Comparison of ENCODE assay signal across 19 cellular contexts in genomic region chr12:10174986-10175614, GRCh38. TPM values are rescaled to one million over a fixed set of nuclear protein-coding genes. Genes with fewer than 3 reads are reported as not detected.
A peak's percentile ranks its signal among the peaks of the same experiment; 100 is the strongest.
DNase-seq lines count a peak whose midpoint lies in the region; FAIRE-seq and TF ChIP-seq lines count a peak whose summit lies in the region.
"Had no signal": no experiment of that assay in that cellular context is flagged by ENCODE, and none has a peak within 500 bp of the region (broad histone marks: within the 10 kb centered on the region; RNA-seq: fewer than 3 reads in every experiment).

No MANE protein-coding gene starts in this region.

- BruUV-seq in mammary epithelial cell (replicated peaks; lab: Mats Ljungman, UMichigan) (no TSS peak), MCF 10A (replicated peaks; lab: Mats Ljungman, UMichigan) (no TSS peak)

- H3K9ac ChIP-seq in mammary epithelial cell (ENCODE audit: insufficient read depth, low read length): no peak overlapping the region
- H3K9ac ChIP-seq: BLaER1 had no signal

- peak overlapping the region; percentile 66 for H3K4me2 ChIP-seq in mammary epithelial cell (ENCODE audit: insufficient read depth, low read depth, low read length)
- H3K4me2 ChIP-seq: BLaER1, GM23338 had no signal

- dilution Hi-C loops in mammary epithelial cell (cut with HindIII; ENCODE audit: low sequenced_read_pairs): no loop called here

- in situ Hi-C loops in mammary epithelial cell (cut with MboI; ENCODE audit: low sequenced_read_pairs in 2 of 2) (no loop called here), G401 (cut with HindIII; ENCODE audit: low sequenced_read_pairs) (no loop called here)

- H3K27me3 ChIP-seq in mammary epithelial cell (ENCODE audit: insufficient read depth, low read length): no peaks in the 10 kb centered on the region
- no peaks in the 10 kb centered on the region for H3K27me3 ChIP-seq in esophagus squamous epithelium
- H3K27me3 ChIP-seq: BLaER1 had no signal

- peaks cover 37% of the 10 kb centered on the region for H3K4me1 ChIP-seq in mammary epithelial cell (ENCODE audit: insufficient read depth, low read length)
- H3K4me1 ChIP-seq in esophagus squamous epithelium: peaks cover 4 to 40% (median 17%) of the 10 kb centered on the region in 3 donors
- H3K4me1 ChIP-seq: BLaER1 had no signal

- H3K4me3 Mint-ChIP-seq in MCF 10A (ENCODE audit: unreplicated experiment) (no peak overlapping the region), mesothelial cell of epicardium (no peak overlapping the region)
- H3K4me3 Mint-ChIP-seq: CD4-positive, CD25-positive, alpha-beta regulatory T cell; GM23338 had no signal

- H3K36me3 ChIP-seq in mammary epithelial cell (ENCODE audit: insufficient read depth, low read length) (no peaks in the 10 kb centered on the region), esophagus squamous epithelium (no peaks in the 10 kb centered on the region)
- H3K36me3 ChIP-seq: BLaER1 had no signal

- WGBS in mammary epithelial cell (ENCODE audit: low coverage, missing lambda C conversion rate): 72% methylated on average over 2 of the region's 2 CpGs
- 54 to 72% methylated on average over 2 of the region's 2 CpGs for WGBS in esophagus squamous epithelium, 2 donors

- POLR2A ChIA-PET in MCF 10A (lab: Yijun Ruan, JAX): interaction anchor here (1.3 to 2.1 kb wide), 3 partner anchors 9 to 22 kb away, joined by 4 to 16 read pairs (median 14); no protein-coding TSS in a partner anchor

- H3K9me3 ChIP-seq in mammary epithelial cell (replicated peaks; ENCODE audit: insufficient read depth, low read length) (no peaks in the 10 kb centered on the region), esophagus squamous epithelium (no peaks in the 10 kb centered on the region)
- H3K9me3 ChIP-seq: BLaER1 had no signal

- FAIRE-seq in urothelium cell line (lab: Jason Lieb, UNC): peak; percentile 20
- FAIRE-seq: GM12878 had no signal

- peak; percentile 84 for DNase-seq in mammary epithelial cell
- DNase-seq in MCF 10A (ENCODE audit: unreplicated experiment): no peak
- no peak for DNase-seq in esophagus squamous epithelium (lab: John Stamatoyannopoulos, UW)
- DNase-seq in mesothelial cell of epicardium (ENCODE audit: low spot score in 2 of 2, unreplicated experiment in 2 of 2): no peak
- DNase-seq in urothelium cell line (ENCODE audit: low spot score): no peak
- no peak for DNase-seq in midbrain (lab: John Stamatoyannopoulos, UW)
- no peak for DNase-seq in G401 (ENCODE audit: low spot score)
- no peak for DNase-seq in NCI-H345 (lab: John Stamatoyannopoulos, UW)
- DNase-seq: AML-193; Calu3; CD4-positive, CD25-positive, alpha-beta regulatory T cell; DMS 273 treated with DMSO at 0.1 percent for 48 hours; H7 had no signal

- H3K27me3 Mint-ChIP-seq in MCF 10A (ENCODE audit: insufficient read depth, unreplicated experiment) (no peaks in the 10 kb centered on the region), mesothelial cell of epicardium (ENCODE audit: low read depth) (no peaks in the 10 kb centered on the region)

- no peaks in the 10 kb centered on the region for H3K9me3 Mint-ChIP-seq in MCF 10A (ENCODE audit: unreplicated experiment)
- H3K9me3 Mint-ChIP-seq in mesothelial cell of epicardium: no peaks in the 10 kb centered on the region
- H3K9me3 Mint-ChIP-seq: CD4-positive, CD25-positive, alpha-beta regulatory T cell; GM23338 had no signal

- H3K79me2 ChIP-seq in mammary epithelial cell (ENCODE audit: insufficient read depth, low read length): no peaks in the 10 kb centered on the region

- H2AFZ ChIP-seq in mammary epithelial cell (ENCODE audit: low read depth, low read length): peak overlapping the region; percentile 28
- H2AFZ ChIP-seq: GM23338 had no signal

- no peak overlapping the region for H3K4me3 ChIP-seq in mammary epithelial cell (replicated peaks in 1 of 3; ENCODE audit: insufficient read depth in 1 of 3, low read depth in 2 of 3, low read length in 3 of 3)
- H3K4me3 ChIP-seq in esophagus squamous epithelium: no peak overlapping the region
- H3K4me3 ChIP-seq: BLaER1, GM12878, GM23338 had no signal

- CTCF ChIA-PET in mammary epithelial cell (lab: Charles Lee; ENCODE audit: low non-redundant PET): interaction anchor here (1.3 kb wide), 1 partner anchor 22 kb away, joined by 13 read pairs; no protein-coding TSS in a partner anchor
- CTCF ChIA-PET in MCF 10A (lab: Yijun Ruan, JAX): interaction anchor here (1.0 to 3.6 kb wide), 7 partner anchors 17 to 425 kb away, joined by 3 to 31 read pairs (median 5); partner anchors contain the start of gene CLEC7A

- H4K20me1 ChIP-seq in mammary epithelial cell (ENCODE audit: insufficient read depth, low read length): no peaks in the 10 kb centered on the region
- H4K20me1 ChIP-seq: BLaER1 had no signal

- TF ChIP-seq POLR2A in esophagus squamous epithelium (IDR thresholded peaks at IDR 0.05): no peak

- peak overlapping the region; percentile 92 for H3K27ac ChIP-seq in mammary epithelial cell (ENCODE audit: insufficient read depth, low read depth, low read length)
- H3K27ac ChIP-seq in esophagus squamous epithelium: peak overlapping the region in 3 of 4 donors; percentile 76 to 87 (median 77)
- H3K27ac ChIP-seq: 22Rv1, BLaER1 had no signal

- TF ChIP-seq CTCF in mammary epithelial cell (conservative IDR thresholded peaks at IDR 0.05 in 1 of 2, IDR thresholded peaks at IDR 0.05 in 1 of 2; ENCODE audit: extremely low read depth in 1 of 2, insufficient read depth in 1 of 2, low read depth in 1 of 2, low read length in 2 of 2) (no peak), MCF 10A (IDR thresholded peaks at IDR 0.05; ENCODE audit: unreplicated experiment) (no peak), esophagus squamous epithelium (IDR thresholded peaks at IDR 0.05) (no peak), mesothelial cell of epicardium (IDR thresholded peaks at IDR 0.05; ENCODE audit: unreplicated experiment) (no peak)

- intact Hi-C loops in mammary epithelial cell (cut with micrococcal nuclease): no loop called here
- intact Hi-C loops in MCF 10A (cut with micrococcal nuclease): no loop called here
- intact Hi-C loops in esophagus squamous epithelium (cut with DNase I): no loop called here

- H3K36me3 Mint-ChIP-seq in MCF 10A (ENCODE audit: insufficient read depth, unreplicated experiment) (no peaks in the 10 kb centered on the region), mesothelial cell of epicardium (no peaks in the 10 kb centered on the region)
- H3K36me3 Mint-ChIP-seq: CD4-positive, CD25-positive, alpha-beta regulatory T cell had no signal

- H3K27ac Mint-ChIP-seq in MCF 10A (ENCODE audit: low read depth, unreplicated experiment) (no peak overlapping the region), mesothelial cell of epicardium (peak overlapping the region; percentile 75)
- H3K27ac Mint-ChIP-seq: CD4-positive, CD25-positive, alpha-beta regulatory T cell; GM23338 had no signal

- H3K4me1 Mint-ChIP-seq in MCF 10A (ENCODE audit: insufficient read depth, unreplicated experiment): peaks cover 22% of the 10 kb centered on the region
- H3K4me1 Mint-ChIP-seq in mesothelial cell of epicardium: peaks cover 35% of the 10 kb centered on the region
- H3K4me1 Mint-ChIP-seq: CD4-positive, CD25-positive, alpha-beta regulatory T cell had no signal

RNA-seq across cellular contexts. Expression of gene OLR1, which starts 3.2 kb away (rescaled TPM):
- under 1 TPM in 1 of 2 donors, not detected in 1; 0.17 TPM for total RNA-seq in mammary epithelial cell
- polyA plus RNA-seq in mammary epithelial cell: 0.10 TPM
- not detected for polyA minus RNA-seq in mammary epithelial cell
- total RNA-seq in MCF 10A (2022): 0.25 TPM in 1 of 2 replicates, not detected in the other
- 1 to 10 TPM in 1 of 4 donors, not detected in 3; 2.7 TPM for total RNA-seq in esophagus squamous epithelium
- 1.3 to 1.7 TPM (median 1.4 TPM) in 3 replicates for total RNA-seq in mesothelial cell of epicardium
- 0.37 and 4.3 TPM in 2 replicates for total RNA-seq in G401 (2014; rRNA removed; shearing (Covaris generic))
- total RNA-seq: A673; Calu3; CD4-positive, CD25-positive, alpha-beta regulatory T cell; GM23338; H7 had no signal
- polyA plus RNA-seq: CD4-positive, CD25-positive, alpha-beta regulatory T cell; GM12878; GM23338 had no signal

RNA-seq across cellular contexts. Expression of gene TMEM52B, which starts 3.7 kb away (rescaled TPM):
- total RNA-seq in mammary epithelial cell: not detected
- not detected for polyA plus RNA-seq in mammary epithelial cell
- not detected for polyA minus RNA-seq in mammary epithelial cell
- not detected in 2 replicates for total RNA-seq in MCF 10A (2022)
- total RNA-seq in esophagus squamous epithelium: not detected
- total RNA-seq in mesothelial cell of epicardium: 0.97 to 1.6 TPM (median 1.1 TPM) in 3 replicates
- 0.68 TPM in 1 of 2 replicates, not detected in the other for total RNA-seq in G401 (2014; rRNA removed; shearing (Covaris generic))
- total RNA-seq: A673; Calu3; CD4-positive, CD25-positive, alpha-beta regulatory T cell; GM12878; GM23338; H7 had no signal
- polyA plus RNA-seq: CD4-positive, CD25-positive, alpha-beta regulatory T cell; GM12878; GM23338 had no signal

RNA-seq across cellular contexts. Expression of gene GABARAPL1, which starts 37.6 kb away (rescaled TPM):
- total RNA-seq in mammary epithelial cell (10 to 100 TPM; 18.6 to 55.0 TPM), MCF 10A (2022) (19.7 and 28.1 TPM in 2 replicates), esophagus squamous epithelium (10 to 100 TPM; 10.3 to 65.2 (median 24.5) TPM), mesothelial cell of epicardium (100 to 105 TPM (median 104 TPM) in 3 replicates)
- 10.1 TPM for polyA plus RNA-seq in mammary epithelial cell
- 0.88 TPM for polyA minus RNA-seq in mammary epithelial cell
- 37.6 and 88.9 TPM in 2 replicates for total RNA-seq in G401 (2014; rRNA removed; shearing (Covaris generic))

RNA-seq across cellular contexts. Expression of gene CLEC7A, which starts 45.1 kb away (rescaled TPM):
- not detected for total RNA-seq in mammary epithelial cell
- polyA plus RNA-seq in mammary epithelial cell: 0.02 TPM
- polyA minus RNA-seq in mammary epithelial cell: not detected
- total RNA-seq in MCF 10A (2022): not detected in 2 replicates
- 10 to 100 TPM; 10.3 to 36.1 (median 19.2) TPM for total RNA-seq in esophagus squamous epithelium
- total RNA-seq in mesothelial cell of epicardium: 0.11 TPM in 1 of 3 replicates, not detected in the others
- total RNA-seq in G401 (2014; rRNA removed; shearing (Covaris generic)): not detected in 2 replicates
- total RNA-seq: Daoy, GM12878, GM23338 had no signal
- polyA plus RNA-seq: GM12878 had no signal
